ENCODE assay signal across 1 cellular context in the genomic region with DNA sequence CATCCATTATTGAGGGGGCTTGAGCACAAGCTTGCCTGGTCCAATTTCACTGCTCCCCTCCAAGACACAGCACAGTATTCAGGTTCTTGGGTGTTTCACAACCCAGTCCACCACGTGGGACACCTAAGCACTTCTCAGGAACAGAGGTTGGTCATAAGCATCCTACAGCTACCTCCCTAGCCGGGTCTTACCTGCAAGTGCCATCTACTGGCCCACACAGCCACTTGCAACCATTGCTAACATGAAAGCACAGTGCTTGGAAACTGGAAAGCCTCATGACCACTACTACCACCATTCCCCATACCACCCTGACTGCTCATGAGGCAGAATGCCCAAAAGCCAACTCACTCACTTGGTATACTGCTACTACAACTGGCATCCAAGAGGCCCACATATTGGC.
TF ChIP-seq lines count a peak whose summit lies in the region.

No MANE protein-coding gene starts in this region.

TF ChIP-seq in HepG2, 621 proteins besides CTCF, POLR2A, EP300 and RAD21:
- no peak for TF ChIP-seq KLF11 (CRISPR knock-in tag; IDR thresholded peaks at IDR 0.05)
- no peak for TF ChIP-seq ZNF891 (CRISPR knock-in tag; IDR thresholded peaks at IDR 0.05)
- no peak for TF ChIP-seq U2AF2 (IDR thresholded peaks at IDR 0.05; ENCODE audit: low read depth, low read length)
- TF ChIP-seq ONECUT2 (CRISPR knock-in tag; IDR thresholded peaks at IDR 0.05): no peak
- no peak for TF ChIP-seq SCMH1 (CRISPR knock-in tag; IDR thresholded peaks at IDR 0.05; ENCODE audit: borderline replicate concordance)
- TF ChIP-seq, protein P1, sequence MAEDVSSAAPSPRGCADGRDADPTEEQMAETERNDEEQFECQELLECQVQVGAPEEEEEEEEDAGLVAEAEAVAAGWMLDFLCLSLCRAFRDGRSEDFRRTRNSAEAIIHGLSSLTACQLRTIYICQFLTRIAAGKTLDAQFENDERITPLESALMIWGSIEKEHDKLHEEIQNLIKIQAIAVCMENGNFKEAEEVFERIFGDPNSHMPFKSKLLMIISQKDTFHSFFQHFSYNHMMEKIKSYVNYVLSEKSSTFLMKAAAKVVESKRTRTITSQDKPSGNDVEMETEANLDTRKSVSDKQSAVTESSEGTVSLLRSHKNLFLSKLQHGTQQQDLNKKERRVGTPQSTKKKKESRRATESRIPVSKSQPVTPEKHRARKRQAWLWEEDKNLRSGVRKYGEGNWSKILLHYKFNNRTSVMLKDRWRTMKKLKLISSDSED (CRISPR knock-in tag; IDR thresholded peaks at IDR 0.05): no peak
- TF ChIP-seq REL (CRISPR knock-in tag; conservative IDR thresholded peaks at IDR 0.05): no peak
- TF ChIP-seq ZSCAN5A (CRISPR knock-in tag; IDR thresholded peaks at IDR 0.05; ENCODE audit: borderline replicate concordance): no peak
- no peak for TF ChIP-seq REPIN1 (CRISPR knock-in tag; IDR thresholded peaks at IDR 0.05; ENCODE audit: borderline replicate concordance, low read depth)
- TF ChIP-seq HDAC6 (IDR thresholded peaks at IDR 0.05; ENCODE audit: low read depth, low read length): no peak
- TF ChIP-seq CHD4 (IDR thresholded peaks at IDR 0.05; ENCODE audit: borderline replicate concordance, low read length): no peak
- TF ChIP-seq ZSCAN29 (CRISPR knock-in tag; conservative IDR thresholded peaks at IDR 0.05): no peak
